8 cellular contexts compared by ENCODE assay signal in the genomic region with DNA sequence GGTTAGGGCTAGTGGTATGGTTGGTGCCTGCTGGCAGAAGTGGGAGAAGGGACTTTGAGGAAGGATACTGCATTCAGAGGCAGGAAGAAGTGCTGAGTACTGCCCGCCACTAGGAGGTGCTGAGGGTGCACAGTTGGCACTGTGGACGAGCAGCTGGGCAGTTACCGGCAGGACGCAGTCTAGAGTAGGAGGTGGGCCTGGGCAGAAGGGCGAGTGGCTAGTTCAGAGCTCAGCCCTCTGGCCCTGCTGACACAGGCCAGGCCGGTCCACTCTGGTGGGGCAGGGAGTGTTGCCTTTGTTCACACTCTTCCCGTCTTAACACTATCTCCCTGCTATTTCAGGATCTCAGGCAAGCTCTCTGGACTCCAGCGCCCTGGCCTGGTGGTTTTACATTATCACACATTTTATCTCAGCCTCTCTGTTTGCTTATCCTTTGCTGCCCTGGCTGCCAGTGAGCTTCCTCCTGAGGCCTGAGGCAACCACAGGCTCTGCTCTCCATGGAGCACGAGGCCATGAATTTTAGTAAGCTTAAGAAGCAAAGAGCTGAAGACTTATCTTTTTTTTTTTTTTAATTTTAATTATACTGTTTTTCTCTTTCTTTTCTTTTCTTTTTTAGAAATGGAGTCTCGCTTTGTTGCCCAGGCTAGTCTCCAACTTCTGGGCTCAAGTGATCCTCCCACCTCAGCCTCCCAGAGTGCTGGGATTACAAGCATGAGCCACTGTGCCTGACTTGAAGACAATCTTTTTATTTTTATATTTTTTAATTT. TPM values are rescaled to one million over a fixed set of nuclear protein-coding genes. Genes with fewer than 3 reads are reported as not detected.
DNase-seq lines count a peak whose midpoint lies in the region; ATAC-seq and TF ChIP-seq lines count a peak whose summit lies in the region.

No MANE protein-coding gene starts in this region.

- peaks cover 27% of the 10 kb centered on the region for H3K36me3 ChIP-seq in endodermal cell (ENCODE audit: control insufficient read depth, insufficient read depth, low read length)

- WGBS in endodermal cell (ENCODE audit: insufficient coverage in 1 of 2, insufficient read length in 1 of 2), 2 experiments: 20 to 26% methylated on average over 5 to 10 of the region's 10 CpGs

- no peaks in the 10 kb centered on the region for H3K27me3 Mint-ChIP-seq in activated CD4-positive, alpha-beta T cell treated with anti-CD3 and anti-CD28 coated beads, Interleukin-2, amount 10 ng/mL, durations not matched to agents 7 days and 5 days
- no peaks in the 10 kb centered on the region for H3K27me3 Mint-ChIP-seq in endodermal cell (ENCODE audit: insufficient read depth)

- POLR2A ChIA-PET in activated CD4-positive, alpha-beta T cell treated with anti-CD3 and anti-CD28 coated beads, Interleukin-2, amount 10 ng/mL, durations not matched to agents 7 days and 5 days (lab: Charles Lee): no interaction called here

- no peak for ATAC-seq in GM18907 (IDR thresholded peaks at IDR 0.05; ENCODE audit: unreplicated experiment)

- H3K27ac Mint-ChIP-seq in activated CD4-positive, alpha-beta T cell treated with anti-CD3 and anti-CD28 coated beads, Interleukin-2, amount 10 ng/mL, durations not matched to agents 7 days and 5 days: no peak overlapping the region
- peak overlapping the region; percentile 96 for H3K27ac Mint-ChIP-seq in endodermal cell

- H3K4me1 Mint-ChIP-seq in activated CD4-positive, alpha-beta T cell treated with anti-CD3 and anti-CD28 coated beads, Interleukin-2, amount 10 ng/mL, durations not matched to agents 7 days and 5 days: no peaks in the 10 kb centered on the region
- H3K4me1 Mint-ChIP-seq in endodermal cell: peaks cover 23% of the 10 kb centered on the region

- H3K9ac ChIP-seq in endodermal cell (ENCODE audit: extremely low read depth, low read length, poor library complexity, severe bottlenecking): peak overlapping the region; percentile 49

- peaks cover 5% of the 10 kb centered on the region for H3K4me1 ChIP-seq in endodermal cell (ENCODE audit: control insufficient read depth, insufficient read depth, low read length)

- peak overlapping the region; percentile 33 for H3K27ac ChIP-seq in endodermal cell (ENCODE audit: low read depth, low read length)

- CTCF ChIA-PET in activated CD4-positive, alpha-beta T cell treated with anti-CD3 and anti-CD28 coated beads, Interleukin-2, amount 10 ng/mL, durations not matched to agents 7 days and 5 days (lab: Charles Lee): interaction anchor here (0.7 to 1.2 kb wide), 8 partner anchors 13 to 96 kb away, joined by 3 to 6 read pairs (median 3); a partner anchor contains a TSS

- no peaks in the 10 kb centered on the region for H3K9me3 Mint-ChIP-seq in activated CD4-positive, alpha-beta T cell treated with anti-CD3 and anti-CD28 coated beads, Interleukin-2, amount 10 ng/mL, durations not matched to agents 7 days and 5 days
- H3K9me3 Mint-ChIP-seq in endodermal cell: no peaks in the 10 kb centered on the region

- H3K36me3 Mint-ChIP-seq in activated CD4-positive, alpha-beta T cell treated with anti-CD3 and anti-CD28 coated beads, Interleukin-2, amount 10 ng/mL, durations not matched to agents 7 days and 5 days (ENCODE audit: low read depth): peaks cover 40% of the 10 kb centered on the region
- peaks cover 47% of the 10 kb centered on the region for H3K36me3 Mint-ChIP-seq in endodermal cell (ENCODE audit: low read depth)

- no peaks in the 10 kb centered on the region for H3K27me3 ChIP-seq in endodermal cell (ENCODE audit: control insufficient read depth, insufficient read depth, low read length, poor library complexity, severe bottlenecking)

- TF ChIP-seq CTCF in AG09309 (IDR thresholded peaks at IDR 0.05; ENCODE audit: control insufficient read depth, insufficient read depth, low read depth, low read length, missing control alignments): peak; percentile 97
- peak; percentile 92 for TF ChIP-seq CTCF in GM20000 (IDR thresholded peaks at IDR 0.05; ENCODE audit: extremely low read depth, missing control alignments)
- TF ChIP-seq CTCF in endodermal cell (conservative IDR thresholded peaks at IDR 0.05): peak; percentile 98

- DNase-seq in AG09309 (ENCODE audit: low read depth) (peak; percentile 40), GM20000 (ENCODE audit: low spot score) (peak; percentile 69), NCI-H460 (ENCODE audit: extremely low read depth, low read depth) (peak; percentile 78), endodermal cell (peak; percentile 96), medulla oblongata (ENCODE audit: extremely low spot score) (peak; percentile 82)
- DNase-seq in activated CD4-positive, alpha-beta T cell treated with anti-CD3 and anti-CD28 coated beads, Interleukin-2, amount 10 ng/mL, durations not matched to agents 7 days and 5 days: peak; percentile 37
- peak; percentile 11 to 20 (median 11) for DNase-seq in stimulated activated CD4-positive, alpha-beta T cell treated with anti-CD3 and anti-CD28 coated beads, TNF-alpha, amount 100 ng/mL, for 48 hours (ENCODE audit: low read depth in 3 of 3)

- no peak overlapping the region for H3K4me3 ChIP-seq in AG09309 (ENCODE audit: control insufficient read depth, low read depth, low read length)
- no peak overlapping the region for H3K4me3 ChIP-seq in endodermal cell (ENCODE audit: low read length)

- H3K9me3 ChIP-seq in endodermal cell (ENCODE audit: control insufficient read depth, low read length): no peaks in the 10 kb centered on the region

- no peak overlapping the region for H3K4me3 Mint-ChIP-seq in activated CD4-positive, alpha-beta T cell treated with anti-CD3 and anti-CD28 coated beads, Interleukin-2, amount 10 ng/mL, durations not matched to agents 7 days and 5 days
- H3K4me3 Mint-ChIP-seq in endodermal cell: no peak overlapping the region

RNA-seq across cellular contexts. Expression of a gene that starts 26.9 kb away (rescaled TPM):
- total RNA-seq in NCI-H460 (2014; rRNA removed; shearing (Covaris generic)): 9.0 and 11.2 TPM in 2 replicates
- 2.8 and 4.7 TPM in 2 replicates for polyA plus RNA-seq in NCI-H460 (2014; cell fraction: nucleus; rRNA removed)
- 10 to 100 TPM; 29.6 to 36.0 TPM for total RNA-seq in activated CD4-positive, alpha-beta T cell treated with anti-CD3 and anti-CD28 coated beads, Interleukin-2, amount 10 ng/mL, durations not matched to agents 7 days and 5 days
- total RNA-seq in endodermal cell: 10 to 100 TPM; 16.5 to 21.8 TPM
- 17.1 TPM for polyA plus RNA-seq in endodermal cell (2013, experiment 1 of 2)
- 18.4 TPM for polyA plus RNA-seq in endodermal cell (2013, experiment 2 of 2)

RNA-seq across cellular contexts. Expression of a gene that starts 27.1 kb away (rescaled TPM):
- 17.3 and 24.6 TPM in 2 replicates for total RNA-seq in NCI-H460 (2014; rRNA removed; shearing (Covaris generic))
- 46.2 and 51.7 TPM in 2 replicates for polyA plus RNA-seq in NCI-H460 (2014; cell fraction: nucleus; rRNA removed)
- 100 to 1,000 TPM; 103 to 113 TPM for total RNA-seq in activated CD4-positive, alpha-beta T cell treated with anti-CD3 and anti-CD28 coated beads, Interleukin-2, amount 10 ng/mL, durations not matched to agents 7 days and 5 days
- total RNA-seq in endodermal cell: 10 to 100 TPM; 49.0 to 62.0 TPM
- 35.3 TPM for polyA plus RNA-seq in endodermal cell (2013, experiment 1 of 2)
- polyA plus RNA-seq in endodermal cell (2013, experiment 2 of 2): 33.2 TPM

RNA-seq across cellular contexts. Expression of a gene that starts 31.5 kb away (rescaled TPM):
- 37.8 and 39.5 TPM in 2 replicates for total RNA-seq in NCI-H460 (2014; rRNA removed; shearing (Covaris generic))
- polyA plus RNA-seq in NCI-H460 (2014; cell fraction: nucleus; rRNA removed): 25.3 and 30.3 TPM in 2 replicates
- 10 to 100 TPM; 82.2 to 87.2 TPM for total RNA-seq in activated CD4-positive, alpha-beta T cell treated with anti-CD3 and anti-CD28 coated beads, Interleukin-2, amount 10 ng/mL, durations not matched to agents 7 days and 5 days
- 100 to 1,000 TPM in 1 of 2 donors, 10 to 100 TPM in 1; 89.5 to 104 TPM for total RNA-seq in endodermal cell
- polyA plus RNA-seq in endodermal cell (2013, experiment 1 of 2): 50.0 TPM
- polyA plus RNA-seq in endodermal cell (2013, experiment 2 of 2): 52.3 TPM

Comparison
In these comparisons a context has a peak if more than half of its experiments do, and no peak if none do; other contexts are left out.
1. DNase-seq: peak in every context shown above with its lines; median percentile 96 in endodermal cell; 82 in medulla oblongata; 78 in NCI-H460; 69 in GM20000; 40 in AG09309; 37 in activated CD4-positive, alpha-beta T cell treated with anti-CD3 and anti-CD28 coated beads, Interleukin-2, amount 10 ng/mL, durations not matched to agents 7 days and 5 days; 11 in stimulated activated CD4-positive, alpha-beta T cell treated with anti-CD3 and anti-CD28 coated beads, TNF-alpha, amount 100 ng/mL, for 48 hours.